Comparison of ENCODE assay signal across 19 cellular contexts in genomic region chr2:53234548-53234903, GRCh38.
DNase-seq lines count a peak whose midpoint lies in the region; ATAC-seq and TF ChIP-seq lines count a peak whose summit lies in the region.
"Had no signal": no experiment of that assay in that cellular context is flagged by ENCODE, and none has a peak within 500 bp of the region (broad histone marks: within the 10 kb centered on the region; RNA-seq: fewer than 3 reads in every experiment).

No MANE protein-coding gene starts in this region.

- no peak overlapping the region for H3K4me3 ChIP-seq in PC-9
- no peak overlapping the region for H3K4me3 ChIP-seq in transverse colon
- H3K4me3 ChIP-seq: esophagus squamous epithelium, prostate gland, tibial artery had no signal

- POLR2A ChIA-PET in PC-9 (lab: Charles Lee; ENCODE audit: unreplicated experiment): interaction anchor here (0.7 kb wide), 1 partner anchor 495 kb away, joined by 3 read pairs; no protein-coding TSS in a partner anchor

- H3K27ac ChIP-seq in PC-9 (peak overlapping the region; percentile 37), transverse colon (no peak overlapping the region)
- H3K27ac ChIP-seq: esophagus squamous epithelium, prostate gland, tibial artery had no signal

- TF ChIP-seq POLR2A in transverse colon (IDR thresholded peaks at IDR 0.05): no peak

- no peaks in the 10 kb centered on the region for H3K36me3 ChIP-seq in PC-9 (ENCODE audit: low read depth)
- H3K36me3 ChIP-seq in transverse colon: no peaks in the 10 kb centered on the region
- H3K36me3 ChIP-seq: esophagus squamous epithelium, prostate gland, tibial artery had no signal

- no peaks in the 10 kb centered on the region for H4K20me1 ChIP-seq in PC-9 (ENCODE audit: insufficient read depth)

- H3K27me3 ChIP-seq in PC-9 (ENCODE audit: insufficient read depth, low read depth) (no peaks in the 10 kb centered on the region), transverse colon (no peaks in the 10 kb centered on the region)
- H3K27me3 ChIP-seq: esophagus squamous epithelium, tibial artery had no signal

- peak overlapping the region; percentile 39 for H3K4me2 ChIP-seq in PC-9

- 0 to 32% methylated on average over 1 of the region's 1 CpG for WGBS in transverse colon (ENCODE audit: low coverage in 1 of 2), 2 donors

- intact Hi-C loops in PC-9 (cut with micrococcal nuclease; ENCODE audit: unreplicated experiment): no loop called here
- intact Hi-C loops in transverse colon (cut with DNase I; ENCODE audit: low total_unique reads): no loop called here

- no peak for ATAC-seq in GM19452 (IDR thresholded peaks at IDR 0.05; ENCODE audit: unreplicated experiment)
- ATAC-seq: activated CD4-positive, CD25-positive, alpha-beta regulatory T cell treated with anti-CD3 and anti-CD28 coated beads, Interleukin-2, amount 50 U/mL, for 24 hours had no signal

- peak overlapping the region; percentile 70 for H2AFZ ChIP-seq in PC-9

- H3K9me3 ChIP-seq in PC-9 (ENCODE audit: insufficient read depth, low read depth) (no peaks in the 10 kb centered on the region), transverse colon (no peaks in the 10 kb centered on the region)
- H3K9me3 ChIP-seq: esophagus squamous epithelium, prostate gland, tibial artery had no signal

- TF ChIP-seq CTCF in PC-9 (conservative IDR thresholded peaks at IDR 0.05) (no peak), transverse colon (IDR thresholded peaks at IDR 0.05) (no peak)

- no peak for TF ChIP-seq EP300 in transverse colon (IDR thresholded peaks at IDR 0.05; ENCODE audit: low read depth)

- H3K79me2 ChIP-seq in PC-9 (ENCODE audit: low read depth): no peaks in the 10 kb centered on the region

- no peaks in the 10 kb centered on the region for H3K9me2 ChIP-seq in PC-9 (ENCODE audit: insufficient read depth)

- BruUV-seq in PC-9 (replicated peaks; lab: Mats Ljungman, UMichigan): no TSS peak

- in situ Hi-C loops in transverse colon (cut with MboI; ENCODE audit: low pct_ligation_motif_present in 1 of 4, low pct_unique_long_range_greater_than_20kb in 1 of 4, low sequenced_read_pairs in 3 of 4): no loop called here

- CTCF ChIA-PET in PC-9 (lab: Charles Lee): interaction anchor here (0.6 kb wide), 1 partner anchor 244 kb away, joined by 4 read pairs; no protein-coding TSS in a partner anchor

- DNase-seq in SKM-1 treated with dmso at 0.1 percent for 144 hours (lab: John Stamatoyannopoulos, UW; ENCODE audit: unreplicated experiment) (peak; percentile 15), SKM-1 (lab: John Stamatoyannopoulos, UW; ENCODE audit: unreplicated experiment) (no peak), PC-9 (peak; percentile 37 to 63), iPS DF 19.7 (ENCODE audit: low read depth, low spot score) (peak; percentile 75), transverse colon (peak; percentile 12), NCI-H1436 treated with DMSO at 0.1 percent for 48 hours (lab: John Stamatoyannopoulos, UW) (no peak), putamen (ENCODE audit: low spot score) (no peak)
- DNase-seq: CD8-positive, alpha-beta memory T cell; cortex of kidney; esophagus squamous epithelium; NCI-H2081; OCI-M1; stimulated activated CD4-positive, alpha-beta T cell treated with anti-CD3 and anti-CD28 coated beads, Interleukin-1b, Interleukin-23, amount 100 ng/mL, for 48 hours; stimulated activated CD8-positive, alpha-beta memory T cell treated with anti-CD3 and anti-CD28 coated beads, Interleukin-4, amount 100 ng/mL, for 48 hours; SW 1271; tibial artery had no signal

- H3K4me1 ChIP-seq in PC-9 (replicated peaks; ENCODE audit: insufficient read depth) (peaks cover 12% of the 10 kb centered on the region), transverse colon (peaks cover 0 to 20% (median 4%) of the 10 kb centered on the region in 4 donors)
- H3K4me1 ChIP-seq: esophagus squamous epithelium, prostate gland, tibial artery had no signal

- no peaks in the 10 kb centered on the region for H3F3A ChIP-seq in PC-9 (ENCODE audit: insufficient read depth, low read depth)

Comparison
In these comparisons a context has a peak if more than half of its experiments do, and no peak if none do; other contexts are left out.
1. DNase-seq: peak in SKM-1 treated with dmso at 0.1 percent for 144 hours (single experiment), PC-9 (2 of 2), iPS DF 19.7 (single experiment) and transverse colon (single experiment); none in SKM-1 (single experiment), NCI-H1436 treated with DMSO at 0.1 percent for 48 hours (single experiment) and putamen (single experiment).